Comparison of ENCODE assay signal across 8 cellular contexts in the genomic region with DNA sequence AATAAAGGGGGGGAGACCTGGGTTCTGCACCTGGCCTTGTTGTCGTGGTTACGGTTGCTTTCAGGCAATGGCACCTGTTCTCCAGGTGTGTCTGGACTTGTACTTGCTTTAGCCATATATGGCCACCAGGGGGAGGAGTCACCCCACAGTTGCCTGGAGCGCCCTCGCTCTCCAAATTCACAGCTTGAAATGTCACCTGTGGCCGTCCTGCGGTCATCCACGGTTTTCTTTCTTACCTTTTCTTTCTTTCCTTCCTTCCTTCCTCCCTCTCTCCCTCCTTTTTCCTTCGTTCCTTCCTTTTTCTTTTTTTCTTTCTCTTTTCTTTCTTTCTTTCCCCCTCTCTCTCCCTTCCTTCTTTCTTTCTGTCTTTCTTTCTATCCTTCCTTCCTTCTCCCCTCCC.
DNase-seq lines count a peak whose midpoint lies in the region; ATAC-seq, FAIRE-seq and TF ChIP-seq lines count a peak whose summit lies in the region.

No MANE protein-coding gene starts in this region.

- peak; percentile 76 for ATAC-seq in GM21526 (IDR thresholded peaks at IDR 0.05; ENCODE audit: low FRiP score, unreplicated experiment)

- TF ChIP-seq CTCF in D721Med (IDR thresholded peaks at IDR 0.05; ENCODE audit: insufficient read depth, missing control alignments), result peak; percentile 65
- TF ChIP-seq CTCF in brain (conservative IDR thresholded peaks at IDR 0.05), result peak; percentile 83 to 92
- TF ChIP-seq CTCF in liver (IDR thresholded peaks at IDR 0.05; ENCODE audit: low read depth, low read length, missing input control), result peak; percentile 71

- no peaks in the 10 kb centered on the region for H3K36me3 ChIP-seq in liver (ENCODE audit: control insufficient read depth in 4 of 4, insufficient read depth in 3 of 4, low read depth in 1 of 4, low read length in 3 of 4)

- no peaks in the 10 kb centered on the region for H3K9me3 ChIP-seq in liver (ENCODE audit: control insufficient read depth in 4 of 4, low read length in 3 of 4)

- no peaks in the 10 kb centered on the region for H3K36me3 Mint-ChIP-seq in brain

- H3K4me3 Mint-ChIP-seq in brain, result no peak overlapping the region

- DNase-seq in D721Med (ENCODE audit: insufficient read length, low spot score) (no peak), NCI-H1092 (lab: John Stamatoyannopoulos, UW) (peak; percentile 54), T-helper 2 cell (peak in 4 of 5 experiments; percentile 25 to 62 (median 50)), globus pallidus (ENCODE audit: low spot score) (no peak)
- peak; percentile 8 to 59 (median 47) for DNase-seq in stimulated activated naive CD4-positive, alpha-beta T cell (lab: John Stamatoyannopoulos, UW)

- peak; percentile 88 to 89 for TF ChIP-seq RAD21 in liver (IDR thresholded peaks at IDR 0.05)

- peaks cover 0 to 3% (median 0%) of the 10 kb centered on the region in 5 experiments for H3K9me3 Mint-ChIP-seq in brain

- no peak overlapping the region for H3K27ac ChIP-seq in liver (ENCODE audit: low read depth in 1 of 2, low read length in 2 of 2)

- H3K27me3 ChIP-seq in liver (ENCODE audit: control insufficient read depth in 4 of 4, insufficient read depth in 4 of 4, low read length in 3 of 4), result no peaks in the 10 kb centered on the region

- no peak overlapping the region for H3K4me3 ChIP-seq in liver (ENCODE audit: low read depth in 1 of 3, low read length in 3 of 3)

- no peaks in the 10 kb centered on the region for H3K4me1 ChIP-seq in liver (ENCODE audit: control insufficient read depth in 4 of 4, insufficient read depth in 4 of 4, low read length in 3 of 4)

- WGBS in liver, result 7% methylated on average over 8 of the region's 8 CpGs

- H3K4me1 Mint-ChIP-seq in brain, result no peaks in the 10 kb centered on the region

- no peak overlapping the region for H3K27ac Mint-ChIP-seq in brain

- H3K27me3 Mint-ChIP-seq in brain, result no peaks in the 10 kb centered on the region

- no peak for FAIRE-seq in D721Med (lab: Jason Lieb, UNC)

- H3K9ac ChIP-seq in liver (ENCODE audit: low read depth in 1 of 2, low read length in 2 of 2), result no peak overlapping the region

TF ChIP-seq in liver, 16 proteins besides CTCF, POLR2A, EP300 and RAD21:
- TF ChIP-seq RXRA (IDR thresholded peaks at IDR 0.05), result no peak
- no peak for TF ChIP-seq FOXA1 (IDR thresholded peaks at IDR 0.05)
- TF ChIP-seq, protein P1, sequence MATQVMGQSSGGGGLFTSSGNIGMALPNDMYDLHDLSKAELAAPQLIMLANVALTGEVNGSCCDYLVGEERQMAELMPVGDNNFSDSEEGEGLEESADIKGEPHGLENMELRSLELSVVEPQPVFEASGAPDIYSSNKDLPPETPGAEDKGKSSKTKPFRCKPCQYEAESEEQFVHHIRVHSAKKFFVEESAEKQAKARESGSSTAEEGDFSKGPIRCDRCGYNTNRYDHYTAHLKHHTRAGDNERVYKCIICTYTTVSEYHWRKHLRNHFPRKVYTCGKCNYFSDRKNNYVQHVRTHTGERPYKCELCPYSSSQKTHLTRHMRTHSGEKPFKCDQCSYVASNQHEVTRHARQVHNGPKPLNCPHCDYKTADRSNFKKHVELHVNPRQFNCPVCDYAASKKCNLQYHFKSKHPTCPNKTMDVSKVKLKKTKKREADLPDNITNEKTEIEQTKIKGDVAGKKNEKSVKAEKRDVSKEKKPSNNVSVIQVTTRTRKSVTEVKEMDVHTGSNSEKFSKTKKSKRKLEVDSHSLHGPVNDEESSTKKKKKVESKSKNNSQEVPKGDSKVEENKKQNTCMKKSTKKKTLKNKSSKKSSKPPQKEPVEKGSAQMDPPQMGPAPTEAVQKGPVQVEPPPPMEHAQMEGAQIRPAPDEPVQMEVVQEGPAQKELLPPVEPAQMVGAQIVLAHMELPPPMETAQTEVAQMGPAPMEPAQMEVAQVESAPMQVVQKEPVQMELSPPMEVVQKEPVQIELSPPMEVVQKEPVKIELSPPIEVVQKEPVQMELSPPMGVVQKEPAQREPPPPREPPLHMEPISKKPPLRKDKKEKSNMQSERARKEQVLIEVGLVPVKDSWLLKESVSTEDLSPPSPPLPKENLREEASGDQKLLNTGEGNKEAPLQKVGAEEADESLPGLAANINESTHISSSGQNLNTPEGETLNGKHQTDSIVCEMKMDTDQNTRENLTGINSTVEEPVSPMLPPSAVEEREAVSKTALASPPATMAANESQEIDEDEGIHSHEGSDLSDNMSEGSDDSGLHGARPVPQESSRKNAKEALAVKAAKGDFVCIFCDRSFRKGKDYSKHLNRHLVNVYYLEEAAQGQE (IDR thresholded peaks at IDR 0.05), result no peak
- no peak for TF ChIP-seq HNF4G (IDR thresholded peaks at IDR 0.05)
- TF ChIP-seq FOXA2 (IDR thresholded peaks at IDR 0.05), result no peak
- TF ChIP-seq, protein P2, sequence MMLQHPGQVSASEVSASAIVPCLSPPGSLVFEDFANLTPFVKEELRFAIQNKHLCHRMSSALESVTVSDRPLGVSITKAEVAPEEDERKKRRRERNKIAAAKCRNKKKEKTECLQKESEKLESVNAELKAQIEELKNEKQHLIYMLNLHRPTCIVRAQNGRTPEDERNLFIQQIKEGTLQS (IDR thresholded peaks at IDR 0.05), result no peak
- TF ChIP-seq YY1 (IDR thresholded peaks at IDR 0.05), result no peak
- no peak for TF ChIP-seq SP1 (IDR thresholded peaks at IDR 0.05)
- TF ChIP-seq HNF4A (conservative IDR thresholded peaks at IDR 0.05), result no peak

Comparison
In these comparisons a context has a peak if more than half of its experiments do, and no peak if none do; other contexts are left out.
1. DNase-seq: peak in NCI-H1092 (single experiment), T-helper 2 cell (4 of 5) and stimulated activated naive CD4-positive, alpha-beta T cell (6 of 6); none in D721Med (single experiment) and globus pallidus (single experiment).
2. Peak in every context shown above with its lines, with median percentiles within 50 percentile points of each other: CTCF ChIP-seq.